In genomic region chr7:157772486-157773130, GRCh38 we compare ENCODE assay signal across 24 cellular contexts.
"Had no signal": no experiment of that assay in that cellular context is flagged by ENCODE, and none has a peak within 500 bp of the region (broad histone marks: within the 10 kb centered on the region; RNA-seq: fewer than 3 reads in every experiment).

No MANE protein-coding gene starts in this region.

- ATAC-seq: activated CD4-positive, alpha-beta T cell treated with anti-CD3 and anti-CD28 coated beads for 36 hours; activated CD8-positive, alpha-beta T cell treated with anti-CD3 and anti-CD28 coated beads, Interleukin-2, amount 10 ng/mL, durations not matched to agents 7 days and 5 days; activated T-cell treated with anti-CD3 and anti-CD28 coated beads, Interleukin-2, amount 50 U/mL, for 72 hours; body of pancreas; esophagus mucosa had no signal

- H3K36me3 Mint-ChIP-seq: activated CD4-positive, alpha-beta memory T cell treated with anti-CD3 and anti-CD28 coated beads for 36 hours had no signal

- DNase-seq: activated CD4-positive, alpha-beta memory T cell treated with anti-CD3 and anti-CD28 coated beads for 36 hours; activated CD4-positive, alpha-beta T cell treated with anti-CD3 and anti-CD28 coated beads for 36 hours; activated CD4-positive, alpha-beta T cell treated with anti-CD3 and anti-CD28 coated beads, Interleukin-2, amount 10 ng/mL, durations not matched to agents 24 days and 14 days; activated CD4-positive, CD25-positive, alpha-beta regulatory T cell; activated CD4-positive, CD25-positive, alpha-beta regulatory T cell treated with anti-CD3 and anti-CD28 coated beads, Interleukin-2, amount 50 U/mL, for 72 hours; activated CD8-positive, alpha-beta memory T cell treated with anti-CD3 and anti-CD28 coated beads, Interleukin-2, amount 50 U/mL, for 48 hours; activated CD8-positive, alpha-beta T cell treated with anti-CD3 and anti-CD28 coated beads, Interleukin-2, amount 10 ng/mL, durations not matched to agents 7 days and 5 days; activated gamma-delta T cell; activated naive CD4-positive, alpha-beta T cell; activated naive CD4-positive, alpha-beta T cell treated with anti-CD3 and anti-CD28 coated beads, Interleukin-2, amount 50 U/mL, for 16 hours; activated T-cell treated with anti-CD3 and anti-CD28 coated beads for 4 hours; activated T-cell treated with anti-CD3 and anti-CD28 coated beads, Interleukin-2, amount 50 U/mL, for 24 hours; activated T-cell treated with anti-CD3 and anti-CD28 coated beads, Interleukin-2, amount 50 U/mL, for 72 hours; amniotic stem cell; anterior cingulate cortex; body of pancreas; caudate nucleus; colonic mucosa; effector memory CD4-positive, alpha-beta T cell; endodermal cell; foreskin fibroblast; T-helper 2 cell had no signal

- H3K9me3 ChIP-seq: body of pancreas, colonic mucosa had no signal

- H3K27me3 ChIP-seq: body of pancreas, colonic mucosa had no signal

- H3K36me3 ChIP-seq: colonic mucosa had no signal

- H3K4me1 Mint-ChIP-seq: activated CD4-positive, alpha-beta T cell treated with anti-CD3 and anti-CD28 coated beads for 36 hours; activated CD4-positive, alpha-beta T cell treated with anti-CD3 and anti-CD28 coated beads, Interleukin-2, amount 10 ng/mL, durations not matched to agents 24 days and 14 days had no signal

- H3K4me3 Mint-ChIP-seq: activated CD4-positive, alpha-beta memory T cell treated with anti-CD3 and anti-CD28 coated beads for 36 hours; activated CD4-positive, alpha-beta T cell treated with anti-CD3 and anti-CD28 coated beads for 36 hours; activated CD4-positive, alpha-beta T cell treated with anti-CD3 and anti-CD28 coated beads, Interleukin-2, amount 10 ng/mL, durations not matched to agents 24 days and 14 days; activated CD8-positive, alpha-beta T cell treated with anti-CD3 and anti-CD28 coated beads, Interleukin-2, amount 10 ng/mL, durations not matched to agents 7 days and 5 days; activated naive CD8-positive, alpha-beta T cell; activated T-cell treated with anti-CD3 and anti-CD28 coated beads, Interleukin-2, amount 50 U/mL, for 24 hours; activated T-cell treated with anti-CD3 and anti-CD28 coated beads, Interleukin-2, amount 50 U/mL, for 72 hours; endodermal cell had no signal

- H3K27ac Mint-ChIP-seq: activated CD4-positive, alpha-beta memory T cell treated with anti-CD3 and anti-CD28 coated beads for 36 hours; activated CD4-positive, alpha-beta T cell treated with anti-CD3 and anti-CD28 coated beads for 36 hours; activated CD4-positive, alpha-beta T cell treated with anti-CD3 and anti-CD28 coated beads, Interleukin-2, amount 10 ng/mL, durations not matched to agents 24 days and 14 days; activated CD8-positive, alpha-beta T cell treated with anti-CD3 and anti-CD28 coated beads, Interleukin-2, amount 10 ng/mL, durations not matched to agents 7 days and 5 days; activated naive CD8-positive, alpha-beta T cell; activated T-cell treated with anti-CD3 and anti-CD28 coated beads, Interleukin-2, amount 50 U/mL, for 24 hours; activated T-cell treated with anti-CD3 and anti-CD28 coated beads, Interleukin-2, amount 50 U/mL, for 72 hours; endodermal cell had no signal

- H3K4me3 ChIP-seq: body of pancreas, colonic mucosa had no signal

- H3K4me1 ChIP-seq: body of pancreas, colonic mucosa had no signal

- H3K27ac ChIP-seq: body of pancreas, colonic mucosa had no signal
